In the genomic region with DNA sequence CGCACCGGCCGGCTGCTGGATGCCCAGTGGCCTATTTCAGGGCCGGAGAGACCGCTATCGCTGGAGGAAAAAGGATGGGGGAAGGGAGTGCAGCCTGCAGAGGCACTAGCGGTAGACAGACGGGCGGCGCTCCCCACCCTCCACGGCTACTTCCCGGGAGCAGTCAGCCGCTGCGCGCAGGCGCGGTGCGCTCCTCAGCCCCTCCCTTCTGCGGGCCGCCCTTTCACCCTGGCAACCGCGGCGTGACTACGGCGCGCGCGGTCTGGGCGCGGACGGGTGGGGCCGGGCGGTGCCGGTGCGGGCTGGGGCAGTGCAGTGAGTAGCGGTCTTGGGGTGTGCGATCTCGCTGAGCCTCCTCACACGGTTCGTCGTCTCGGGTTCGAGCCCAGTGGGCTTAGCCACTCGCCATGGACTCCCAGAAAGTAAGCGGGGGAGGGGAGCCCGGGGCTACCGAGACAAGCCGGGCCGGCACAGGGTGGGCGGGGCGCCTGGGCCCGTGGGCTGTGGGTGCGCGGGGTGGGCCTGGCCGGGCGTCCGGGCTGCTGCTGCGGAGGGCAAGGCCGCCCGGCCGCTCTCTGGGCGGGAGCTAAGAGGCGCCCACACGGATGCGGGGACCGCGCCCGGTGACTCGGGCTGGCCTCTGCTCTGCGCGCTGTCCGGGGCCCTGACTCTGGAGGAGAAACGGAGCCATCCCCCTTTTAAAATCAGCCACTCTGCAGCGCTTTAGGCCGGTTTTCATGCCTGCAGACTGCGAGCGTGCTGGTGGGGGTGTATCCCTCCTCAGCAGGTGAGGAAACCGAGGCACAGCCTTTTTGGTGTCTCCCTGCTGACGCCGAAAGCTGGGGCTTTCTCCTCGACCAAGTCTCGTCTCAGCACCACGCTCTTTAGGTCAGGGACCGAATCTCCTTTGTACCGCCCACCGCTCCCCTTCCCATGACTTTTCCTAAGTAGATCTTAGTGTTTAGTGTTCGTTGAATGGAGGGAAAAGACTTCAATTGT, we compare ENCODE assay signal across 8 cellular contexts. TPM values are rescaled to one million over a fixed set of nuclear protein-coding genes. Genes with fewer than 3 reads are reported as not detected.
A peak's percentile ranks its signal among the peaks of the same experiment; 100 is the strongest.
DNase-seq lines count a peak whose midpoint lies in the region; ATAC-seq and TF ChIP-seq lines count a peak whose summit lies in the region.

Gene FSD1L, plus strand, starts transcription at position 221 of the 999 bp plus-strand sequence. Its CDS starts 187 bp downstream, at position 408.

- H3K9ac ChIP-seq in endodermal cell (ENCODE audit: extremely low read depth, low read length, poor library complexity, severe bottlenecking): peak within 1 kb of the TSS; percentile 66

- no TSS peak for BruUV-seq in Calu3 (replicated peaks; lab: Mats Ljungman, UMichigan)

- peaks cover 13% of the 10 kb centered on the region for H3K4me1 ChIP-seq in endodermal cell (ENCODE audit: control insufficient read depth, insufficient read depth, low read length)
- H3K4me1 ChIP-seq in mesodermal cell (ENCODE audit: control insufficient read depth, insufficient read depth, low read length, poor library complexity, severe bottlenecking): peaks cover 9% of the 10 kb centered on the region

- WGBS in endodermal cell (ENCODE audit: insufficient coverage in 1 of 2, insufficient read length in 1 of 2), 2 experiments: 0 to 1% methylated on average over 19 to 87 of the region's 87 CpGs
- 0% methylated on average over 39 to 56 of the region's 87 CpGs for WGBS in mesodermal cell (ENCODE audit: insufficient coverage in 2 of 2), 2 experiments

- H3K4me3 Mint-ChIP-seq in Calu3 (ENCODE audit: low read depth, unreplicated experiment) (peak within 1 kb of the TSS; percentile 72), endodermal cell (peak within 1 kb of the TSS; percentile 85)
- peak within 1 kb of the TSS; percentile 86 for H3K4me3 Mint-ChIP-seq in activated CD8-positive, alpha-beta memory T cell treated with anti-CD3 and anti-CD28 coated beads, Interleukin-2, amount 10 ng/mL, durations not matched to agents 7 days and 5 days

- DNase-seq in Calu3 (peak; percentile 90), HT-29 (ENCODE audit: low spot score) (peak; percentile 91), NOMO-1 (lab: John Stamatoyannopoulos, UW; ENCODE audit: unreplicated experiment in 2 of 2) (peak; percentile 69 to 81), endodermal cell (peak; percentile 96)
- DNase-seq in activated CD8-positive, alpha-beta memory T cell treated with anti-CD3 and anti-CD28 coated beads, Interleukin-2, amount 10 ng/mL, durations not matched to agents 7 days and 5 days: peak; percentile 91
- DNase-seq in stimulated activated CD8-positive, alpha-beta memory T cell treated with anti-CD3 and anti-CD28 coated beads, Interleukin-15, amount 100 ng/mL, for 4 hours (ENCODE audit: low read depth in 2 of 2): peak; percentile 58 to 65

- H3K27ac Mint-ChIP-seq in Calu3 (ENCODE audit: unreplicated experiment): no peak within 1 kb of the TSS
- peak within 1 kb of the TSS; percentile 63 for H3K27ac Mint-ChIP-seq in activated CD8-positive, alpha-beta memory T cell treated with anti-CD3 and anti-CD28 coated beads, Interleukin-2, amount 10 ng/mL, durations not matched to agents 7 days and 5 days
- H3K27ac Mint-ChIP-seq in endodermal cell: peak within 1 kb of the TSS; percentile 93

- intact Hi-C loops in Calu3 (cut with micrococcal nuclease; ENCODE audit: unreplicated experiment): no loop called here

- peak within 1 kb of the TSS; percentile 86 for H3K4me3 ChIP-seq in endodermal cell (ENCODE audit: low read length)
- H3K4me3 ChIP-seq in mesodermal cell (ENCODE audit: extremely low read depth, insufficient read depth, low read length, poor library complexity, severe bottlenecking): peak within 1 kb of the TSS; percentile 78

- no peaks in the 10 kb centered on the region for H3K27me3 ChIP-seq in endodermal cell (ENCODE audit: control insufficient read depth, insufficient read depth, low read length, poor library complexity, severe bottlenecking)

- H3K36me3 Mint-ChIP-seq in Calu3 (ENCODE audit: insufficient read depth, unreplicated experiment) (peaks cover 15% of the 10 kb centered on the region), endodermal cell (ENCODE audit: low read depth) (peaks cover 7% of the 10 kb centered on the region)
- no peaks in the 10 kb centered on the region for H3K36me3 Mint-ChIP-seq in activated CD8-positive, alpha-beta memory T cell treated with anti-CD3 and anti-CD28 coated beads, Interleukin-2, amount 10 ng/mL, durations not matched to agents 7 days and 5 days

- peak; percentile 93 for ATAC-seq in GM21367 (IDR thresholded peaks at IDR 0.05; ENCODE audit: unreplicated experiment)
- ATAC-seq in activated CD8-positive, alpha-beta memory T cell treated with anti-CD3 and anti-CD28 coated beads, Interleukin-2, amount 10 ng/mL, durations not matched to agents 7 days and 5 days: peak; percentile 94

- H3K9me3 Mint-ChIP-seq in Calu3 (ENCODE audit: low read depth, unreplicated experiment): no peaks in the 10 kb centered on the region
- H3K9me3 Mint-ChIP-seq in activated CD8-positive, alpha-beta memory T cell treated with anti-CD3 and anti-CD28 coated beads, Interleukin-2, amount 10 ng/mL, durations not matched to agents 7 days and 5 days (ENCODE audit: low read depth): no peaks in the 10 kb centered on the region
- H3K9me3 Mint-ChIP-seq in endodermal cell: no peaks in the 10 kb centered on the region

- CTCF ChIA-PET in Calu3 (lab: Charles Lee): interaction anchor here (0.8 kb wide), 1 partner anchor 13 kb away, joined by 4 read pairs; no protein-coding TSS in a partner anchor
- CTCF ChIA-PET in activated CD8-positive, alpha-beta memory T cell treated with anti-CD3 and anti-CD28 coated beads, Interleukin-2, amount 10 ng/mL, durations not matched to agents 7 days and 5 days (lab: Charles Lee): interaction anchor here (1.4 kb wide), 1 partner anchor 33 kb away, joined by 4 read pairs; no protein-coding TSS in a partner anchor

- H3K27ac ChIP-seq in endodermal cell (ENCODE audit: low read depth, low read length): peak within 1 kb of the TSS; percentile 81
- peak within 1 kb of the TSS; percentile 82 for H3K27ac ChIP-seq in mesodermal cell (ENCODE audit: low read depth, low read length, severe bottlenecking)

- TF ChIP-seq CTCF in Calu3 (IDR thresholded peaks at IDR 0.05; ENCODE audit: unreplicated experiment) (no peak), endodermal cell (conservative IDR thresholded peaks at IDR 0.05) (peak; percentile 27)

- H3K36me3 ChIP-seq in endodermal cell (ENCODE audit: control insufficient read depth, insufficient read depth, low read length) (no peaks in the 10 kb centered on the region), mesodermal cell (ENCODE audit: control insufficient read depth, insufficient read depth, low read length) (no peaks in the 10 kb centered on the region)

- no peaks in the 10 kb centered on the region for H3K27me3 Mint-ChIP-seq in Calu3 (ENCODE audit: unreplicated experiment)
- H3K27me3 Mint-ChIP-seq in activated CD8-positive, alpha-beta memory T cell treated with anti-CD3 and anti-CD28 coated beads, Interleukin-2, amount 10 ng/mL, durations not matched to agents 7 days and 5 days: no peaks in the 10 kb centered on the region
- no peaks in the 10 kb centered on the region for H3K27me3 Mint-ChIP-seq in endodermal cell (ENCODE audit: insufficient read depth)

- no peaks in the 10 kb centered on the region for H3K9me3 ChIP-seq in endodermal cell (ENCODE audit: control insufficient read depth, low read length)
- no peaks in the 10 kb centered on the region for H3K9me3 ChIP-seq in mesodermal cell (ENCODE audit: control insufficient read depth, low read length)

- H3K4me1 Mint-ChIP-seq in Calu3 (ENCODE audit: low read depth, unreplicated experiment): peaks cover 16% of the 10 kb centered on the region
- H3K4me1 Mint-ChIP-seq in activated CD8-positive, alpha-beta memory T cell treated with anti-CD3 and anti-CD28 coated beads, Interleukin-2, amount 10 ng/mL, durations not matched to agents 7 days and 5 days: peaks cover 29% of the 10 kb centered on the region
- peaks cover 39% of the 10 kb centered on the region for H3K4me1 Mint-ChIP-seq in endodermal cell

RNA-seq across cellular contexts. Expression of gene FSD1L, which starts in this region (rescaled TPM):
- total RNA-seq in Calu3 (2022) (3.4 and 3.6 TPM in 2 replicates), endodermal cell (10 to 100 TPM; 13.4 to 14.3 TPM)
- 0.97 and 2.7 TPM in 2 replicates for total RNA-seq in HT-29 (2014; rRNA removed; shearing (Covaris generic))
- total RNA-seq in activated CD8-positive, alpha-beta memory T cell treated with anti-CD3 and anti-CD28 coated beads, Interleukin-2, amount 10 ng/mL, durations not matched to agents 7 days and 5 days: 1 to 10 TPM; 6.3 to 9.2 TPM
- 12.8 TPM for polyA plus RNA-seq in endodermal cell (2013, experiment 1 of 2)
- 16.8 TPM for polyA plus RNA-seq in endodermal cell (2013, experiment 2 of 2)
- 4.1 TPM for polyA plus RNA-seq in mesodermal cell (2013, experiment 1 of 2)
- 6.1 TPM for polyA plus RNA-seq in mesodermal cell (2013, experiment 2 of 2)

Comparison
In these comparisons a context has a peak if more than half of its experiments do, and no peak if none do; other contexts are left out.
1. Peak in every context shown above with its lines: DNase-seq, ATAC-seq, H3K4me3 ChIP-seq and H3K27ac ChIP-seq.